Comparison of ENCODE assay signal across 18 cellular contexts in genomic region chr1:244339776-244340175, GRCh38.
DNase-seq lines count a peak whose midpoint lies in the region; ATAC-seq and TF ChIP-seq lines count a peak whose summit lies in the region.
"Had no signal": no experiment of that assay in that cellular context is flagged by ENCODE, and none has a peak within 500 bp of the region (broad histone marks: within the 10 kb centered on the region; RNA-seq: fewer than 3 reads in every experiment).

No MANE protein-coding gene starts in this region.

- no peaks in the 10 kb centered on the region for H3K27me3 Mint-ChIP-seq in T-helper 1 cell treated with Interleukin-12 subunit alpha and Interleukin-12 subunit beta and Interleukin-4 antibody, amounts not matched to agents 30 μg/mL and 1 μg/mL, for 36 hours (ENCODE audit: low read depth)
- peaks cover 7% of the 10 kb centered on the region for H3K27me3 Mint-ChIP-seq in neural progenitor cell (ENCODE audit: insufficient read depth, low read depth)

- DNase-seq in T-helper 1 cell (no peak), dorsolateral prefrontal cortex (peak in 1 of 10 donors; percentile 39), neural progenitor cell (ENCODE audit: low spot score) (no peak), SHP77 (lab: John Stamatoyannopoulos, UW) (no peak), mucosa of descending colon (no peak), NCI-H1417 treated with DMSO at 0.1 percent for 48 hours (lab: John Stamatoyannopoulos, UW) (no peak)
- DNase-seq: 8988T; DMS 273 treated with DMSO at 0.1 percent for 48 hours; H7; NCI-H146; NCI-H2107; NCI-H345; NCI-H526 treated with DMSO at 0.1 percent for 48 hours; NK-92 treated with Interleukin-12 subunit alpha and Interleukin-12 subunit beta, amount 100 ng/mL, for 24 hours; OCI-M1; RPMI8226 had no signal

- H3K9ac ChIP-seq in neural progenitor cell = no peak overlapping the region

- no peak overlapping the region for H2AFZ ChIP-seq in neural progenitor cell (replicated peaks)

- no peak for ATAC-seq in mucosa of descending colon

- H3K4me3 ChIP-seq in HEK293 (ENCODE audit: low read depth, low read length) = no peak overlapping the region
- H3K4me3 ChIP-seq in dorsolateral prefrontal cortex = no peak overlapping the region
- no peak overlapping the region for H3K4me3 ChIP-seq in neural progenitor cell
- no peak overlapping the region for H3K4me3 ChIP-seq in mucosa of descending colon

- POLR2A ChIA-PET in HEK293 (lab: Yijun Ruan, JAX) = no interaction called here

- no peak for TF ChIP-seq CTCF in HEK293 (tag by site-specific recombination; IDR thresholded peaks at IDR 0.05)
- no peak for TF ChIP-seq CTCF in dorsolateral prefrontal cortex (IDR thresholded peaks at IDR 0.05 in 54 of 56, conservative IDR thresholded peaks at IDR 0.05 in 2 of 56; ENCODE audit: low read depth in 1 of 56, partially characterized antibody in 56 of 56)
- TF ChIP-seq CTCF in neural progenitor cell (IDR thresholded peaks at IDR 0.05) = no peak
- TF ChIP-seq CTCF in mucosa of descending colon (IDR thresholded peaks at IDR 0.05) = no peak

- H3K36me3 Mint-ChIP-seq in T-helper 1 cell treated with Interleukin-12 subunit alpha and Interleukin-12 subunit beta and Interleukin-4 antibody, amounts not matched to agents 30 μg/mL and 1 μg/mL, for 36 hours (ENCODE audit: low read depth) = peaks cover 1% of the 10 kb centered on the region
- no peaks in the 10 kb centered on the region for H3K36me3 Mint-ChIP-seq in neural progenitor cell

- H3K4me3 Mint-ChIP-seq in T-helper 1 cell treated with Interleukin-12 subunit alpha and Interleukin-12 subunit beta and Interleukin-4 antibody, amounts not matched to agents 30 μg/mL and 1 μg/mL, for 36 hours = no peak overlapping the region
- no peak overlapping the region for H3K4me3 Mint-ChIP-seq in neural progenitor cell

- H3K4me2 ChIP-seq in neural progenitor cell = no peak overlapping the region

- no peak overlapping the region for H3K27ac ChIP-seq in HEK293 (ENCODE audit: extremely low read depth, low read depth, low read length)
- peak overlapping the region in 53 of 59 donors; percentile 3 to 98 (median 86) for H3K27ac ChIP-seq in dorsolateral prefrontal cortex
- H3K27ac ChIP-seq in neural progenitor cell = no peak overlapping the region

- peak overlapping the region; percentile 49 for H3K27ac Mint-ChIP-seq in T-helper 1 cell treated with Interleukin-12 subunit alpha and Interleukin-12 subunit beta and Interleukin-4 antibody, amounts not matched to agents 30 μg/mL and 1 μg/mL, for 36 hours
- H3K27ac Mint-ChIP-seq in neural progenitor cell = peak overlapping the region; percentile 73

- H3K4me1 ChIP-seq in HEK293 (ENCODE audit: control insufficient read depth, insufficient read depth, low read length) (no peaks in the 10 kb centered on the region), neural progenitor cell (peaks cover 40% of the 10 kb centered on the region), mucosa of descending colon (ENCODE audit: low read depth) (peaks cover 6% of the 10 kb centered on the region)

- no peaks in the 10 kb centered on the region for H3K36me3 ChIP-seq in HEK293 (ENCODE audit: control insufficient read depth in 2 of 2, insufficient read depth in 1 of 2, low read length in 2 of 2)
- H3K36me3 ChIP-seq in neural progenitor cell = no peaks in the 10 kb centered on the region
- no peaks in the 10 kb centered on the region for H3K36me3 ChIP-seq in mucosa of descending colon (ENCODE audit: low read depth)

- no peaks in the 10 kb centered on the region for H3K9me3 Mint-ChIP-seq in T-helper 1 cell treated with Interleukin-12 subunit alpha and Interleukin-12 subunit beta and Interleukin-4 antibody, amounts not matched to agents 30 μg/mL and 1 μg/mL, for 36 hours
- H3K9me3 Mint-ChIP-seq in neural progenitor cell = no peaks in the 10 kb centered on the region

- no peaks in the 10 kb centered on the region for H3K27me3 ChIP-seq in dorsolateral prefrontal cortex
- H3K27me3 ChIP-seq in neural progenitor cell = no peaks in the 10 kb centered on the region

- CTCF ChIA-PET in HEK293 (lab: Yijun Ruan, JAX) = no interaction called here

- H3K9me3 ChIP-seq in HEK293 (ENCODE audit: control insufficient read depth, insufficient read depth, low read depth, low read length) (no peaks in the 10 kb centered on the region), neural progenitor cell (ENCODE audit: low read depth) (no peaks in the 10 kb centered on the region), mucosa of descending colon (no peaks in the 10 kb centered on the region)

- no peaks in the 10 kb centered on the region for H3K79me2 ChIP-seq in neural progenitor cell (ENCODE audit: low read depth)

- peaks cover 22% of the 10 kb centered on the region for H3K4me1 Mint-ChIP-seq in T-helper 1 cell treated with Interleukin-12 subunit alpha and Interleukin-12 subunit beta and Interleukin-4 antibody, amounts not matched to agents 30 μg/mL and 1 μg/mL, for 36 hours (ENCODE audit: low read depth)
- H3K4me1 Mint-ChIP-seq in neural progenitor cell = peaks cover 57% of the 10 kb centered on the region

- intact Hi-C loops in dorsolateral prefrontal cortex (cut with DNase I) (loop anchor here (5.0 kb wide), 2 partner anchors 37 to 113 kb away; partner anchors contain the start of gene ADSS2 (in 1 of the 2)), mucosa of descending colon (cut with DNase I, micrococcal nuclease) (no loop called here)

- no peaks in the 10 kb centered on the region for H4K20me1 ChIP-seq in neural progenitor cell (ENCODE audit: low read depth)

- H3F3A ChIP-seq in neural progenitor cell (ENCODE audit: low read depth) = peaks cover 32% of the 10 kb centered on the region

TF ChIP-seq in HEK293, 187 proteins besides CTCF, POLR2A, EP300 and RAD21:
- no peak for TF ChIP-seq ZNF132 (tag by site-specific recombination; IDR thresholded peaks at IDR 0.05; ENCODE audit: borderline replicate concordance)
- TF ChIP-seq ZNF777 (tag by site-specific recombination; IDR thresholded peaks at IDR 0.05; ENCODE audit: borderline replicate concordance) = no peak
- peak; percentile 42; the same call in 1 of the 2 replicates for TF ChIP-seq REST (tag by site-specific recombination; IDR thresholded peaks at IDR 0.05)

Comparison
In these comparisons a context has a peak if more than half of its experiments do, and no peak if none do; other contexts are left out.
1. H3K27ac ChIP-seq: peak in dorsolateral prefrontal cortex (53 of 59); none in HEK293 (single experiment) and neural progenitor cell (single experiment).
2. intact Hi-C loops: an anchor here in dorsolateral prefrontal cortex (5.0 kb wide); none called in mucosa of descending colon.